Comparison of ENCODE assay signal across 1 cellular context in genomic region chr12:109197327-109197726, GRCh38.
TF ChIP-seq lines count a peak whose summit lies in the region.

No MANE protein-coding gene starts in this region.

TF ChIP-seq in HepG2, 621 proteins besides CTCF, POLR2A, EP300 and RAD21 (continued from another document and continues in another):
- TF ChIP-seq PRDM15 (CRISPR knock-in tag; IDR thresholded peaks at IDR 0.05) (no peak), TFDP2 (CRISPR knock-in tag; IDR thresholded peaks at IDR 0.05) (no peak), PITX1 (CRISPR knock-in tag; IDR thresholded peaks at IDR 0.05) (no peak), ZNF646 (CRISPR knock-in tag; IDR thresholded peaks at IDR 0.05) (no peak), ZMYM2 (CRISPR knock-in tag; IDR thresholded peaks at IDR 0.05) (no peak), ZNF44 (CRISPR knock-in tag; IDR thresholded peaks at IDR 0.05) (no peak), MLX (CRISPR knock-in tag; IDR thresholded peaks at IDR 0.05) (no peak), ZNF563 (CRISPR knock-in tag; IDR thresholded peaks at IDR 0.05) (no peak), ZBTB38 (CRISPR knock-in tag; IDR thresholded peaks at IDR 0.05) (peak; percentile 90), FOSL2 (CRISPR knock-in tag; IDR thresholded peaks at IDR 0.05) (peak; percentile 51), HDAC1 (CRISPR knock-in tag; IDR thresholded peaks at IDR 0.05) (no peak), SRSF9 (IDR thresholded peaks at IDR 0.05; ENCODE audit: borderline replicate concordance, insufficient read depth, low read depth, low read length, poor library complexity, severe bottlenecking) (no peak), FOXO4 (CRISPR knock-in tag; conservative IDR thresholded peaks at IDR 0.05) (no peak), ZKSCAN1 (IDR thresholded peaks at IDR 0.05; ENCODE audit: low read length) (peak; percentile 64), ZNF484 (CRISPR knock-in tag; IDR thresholded peaks at IDR 0.05; ENCODE audit: borderline replicate concordance, low read depth) (no peak), ZNF343 (CRISPR knock-in tag; IDR thresholded peaks at IDR 0.05) (no peak), YY1 (IDR thresholded peaks at IDR 0.05; ENCODE audit: insufficient read depth, insufficient replicate concordance, low read depth, low read length) (no peak), ZIK1 (CRISPR knock-in tag; IDR thresholded peaks at IDR 0.05; ENCODE audit: borderline replicate concordance, low read depth) (no peak), HCFC1 (IDR thresholded peaks at IDR 0.05; ENCODE audit: low read depth, low read length) (no peak), TERF1 (CRISPR knock-in tag; IDR thresholded peaks at IDR 0.05) (no peak), ZSCAN21 (CRISPR knock-in tag; IDR thresholded peaks at IDR 0.05; ENCODE audit: borderline replicate concordance) (no peak), KLF9 (CRISPR knock-in tag; IDR thresholded peaks at IDR 0.05; ENCODE audit: low read depth) (no peak), CEBPG (CRISPR knock-in tag; IDR thresholded peaks at IDR 0.05) (no peak), PAF1 (CRISPR knock-in tag; IDR thresholded peaks at IDR 0.05) (no peak), ZNF253 (CRISPR knock-in tag; IDR thresholded peaks at IDR 0.05; ENCODE audit: borderline replicate concordance) (no peak), ETV5 (CRISPR knock-in tag; IDR thresholded peaks at IDR 0.05; ENCODE audit: borderline replicate concordance) (no peak), PCBP1 (IDR thresholded peaks at IDR 0.05; ENCODE audit: borderline replicate concordance, low read depth, low read length) (no peak), ZNF280B (CRISPR knock-in tag; IDR thresholded peaks at IDR 0.05; ENCODE audit: borderline replicate concordance) (no peak), SRSF1 (optimal IDR thresholded peaks at IDR 0.05; ENCODE audit: low read depth, low read length) (no peak), ZBTB37 (CRISPR knock-in tag; IDR thresholded peaks at IDR 0.05) (no peak), MXD1 (CRISPR knock-in tag; IDR thresholded peaks at IDR 0.05) (no peak), ZNF687 (CRISPR knock-in tag; IDR thresholded peaks at IDR 0.05) (peak; percentile 47), DPF2 (CRISPR knock-in tag; IDR thresholded peaks at IDR 0.05; ENCODE audit: borderline replicate concordance, low read depth) (no peak), TOPORS (CRISPR knock-in tag; IDR thresholded peaks at IDR 0.05) (no peak), ZNF790 (CRISPR knock-in tag; IDR thresholded peaks at IDR 0.05; ENCODE audit: borderline replicate concordance) (no peak), MYC (CRISPR knock-in tag; IDR thresholded peaks at IDR 0.05; ENCODE audit: borderline replicate concordance) (no peak), FOXA1 (IDR thresholded peaks at IDR 0.05) (no peak), FOXA1 (CRISPR knock-in tag; IDR thresholded peaks at IDR 0.05) (no peak), ZNF777 (CRISPR knock-in tag; IDR thresholded peaks at IDR 0.05) (no peak)
